In the genomic region with DNA sequence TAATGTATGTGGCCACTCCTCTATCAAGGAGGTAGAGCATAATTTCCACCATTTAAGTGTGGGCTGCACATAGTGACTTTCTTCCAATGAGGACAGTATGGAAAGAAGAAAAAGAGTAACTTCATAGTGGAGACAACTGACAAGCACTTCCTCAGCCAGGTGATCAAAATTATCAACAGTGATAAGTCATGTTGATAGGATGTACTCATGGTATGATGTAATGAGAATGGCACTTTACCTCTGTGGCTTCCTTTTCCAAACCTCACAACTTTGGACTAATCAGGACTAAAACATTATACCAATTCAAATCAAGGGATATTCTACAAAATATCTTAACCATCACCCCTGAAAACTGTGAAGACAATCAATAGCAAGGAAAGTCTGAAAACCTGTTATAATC, we compare ENCODE assay signal across 28 cellular contexts.
"Had no signal": no experiment of that assay in that cellular context is flagged by ENCODE, and none has a peak within 500 bp of the region (broad histone marks: within the 10 kb centered on the region; RNA-seq: fewer than 3 reads in every experiment).

No MANE protein-coding gene starts in this region.

- H3K9ac ChIP-seq: KMS-11 had no signal

- H3K36me3 ChIP-seq: MG63, SJSA1 had no signal

- H2AFZ ChIP-seq: PC-9 had no signal

- FAIRE-seq: HTR-8/SVneo, K562, RCC 7860 had no signal

- DNase-seq: MG63; NCI-H1092; NCI-H1105 treated with DMSO at 0.1 percent for 48 hours; NCI-H1417 treated with DMSO at 0.1 percent for 48 hours; NCI-H146; NCI-H1694 treated with DMSO at 0.1 percent for 48 hours; NCI-H2029; NCI-H2081 treated with DMSO at 0.1 percent for 48 hours; NCI-H2171; NCI-H345; NCI-H446 treated with DMSO at 0.1 percent for 48 hours; NCI-H524; NCI-H526 treated with DMSO at 0.1 percent for 48 hours; NCI-H748 treated with DMSO at 0.1 percent for 48 hours; NK-92 treated with Interleukin-12 subunit alpha and Interleukin-12 subunit beta, amount 100 ng/mL, for 24 hours; OCI-M1; PC-9; Right ventricle myocardium superior; RPMI8226; SIG-M5; T-cell had no signal

- H3K27me3 ChIP-seq: MG63, SJSA1 had no signal

- H3K27ac ChIP-seq: HL-60, KMS-11, PC-9, SJSA1, SK-N-MC had no signal

- H3K9me3 ChIP-seq: MG63, SJSA1 had no signal

- ATAC-seq: K562, T-cell had no signal

- H3K4me1 ChIP-seq: SJSA1 had no signal

- H3K4me3 ChIP-seq: K562, MG63, PC-9, SJSA1, SK-N-MC had no signal

- H3K4me2 ChIP-seq: KMS-11, PC-9 had no signal
